13 cellular contexts compared by ENCODE assay signal in the genomic region with DNA sequence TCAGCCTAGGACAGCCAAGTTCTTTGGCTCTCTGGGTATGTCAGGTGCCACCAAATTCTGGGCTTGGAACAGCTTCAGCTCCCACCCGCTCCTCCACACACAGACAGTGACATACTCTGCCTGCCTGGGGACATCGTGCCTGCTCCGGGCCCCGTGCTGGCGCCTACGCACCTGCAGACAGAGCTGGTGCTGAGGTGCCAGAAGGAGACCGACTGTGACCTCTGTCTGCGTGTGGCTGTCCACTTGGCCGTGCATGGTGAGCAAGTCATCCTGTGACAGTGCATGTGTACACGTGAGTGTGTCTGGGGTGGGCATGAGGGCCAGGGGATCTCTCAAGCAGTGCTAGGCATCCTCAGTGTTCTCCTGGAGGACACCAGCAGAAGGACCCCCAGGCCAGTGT. TPM values are rescaled to one million over a fixed set of nuclear protein-coding genes. Genes with fewer than 3 reads are reported as not detected.
A peak's percentile ranks its signal among the peaks of the same experiment; 100 is the strongest.
DNase-seq lines count a peak whose midpoint lies in the region; ATAC-seq and TF ChIP-seq lines count a peak whose summit lies in the region.
"Had no signal": no experiment of that assay in that cellular context is flagged by ENCODE, and none has a peak within 500 bp of the region (broad histone marks: within the 10 kb centered on the region; RNA-seq: fewer than 3 reads in every experiment).

No MANE protein-coding gene starts in this region.

- no peak for TF ChIP-seq RAD21 in HCT116 (IDR thresholded peaks at IDR 0.05; ENCODE audit: low read depth)

- no peak for ATAC-seq in HCT116
- ATAC-seq in left lobe of liver, result peak; percentile 17
- ATAC-seq in stimulated activated naive B cell treated with anti-CD40 and anti-IgM and Interleukin-4, amounts not matched to agents 10 μg/mL and 1 μg/mL and 100 μg/mL, for 72 hours (replicated peaks), result no peak

- POLR2A ChIA-PET in HCT116 (lab: Charles Lee), result no interaction called here

- H3K9me3 Mint-ChIP-seq in chondrocyte (ENCODE audit: low read depth), result no peaks in the 10 kb centered on the region
- H3K9me3 Mint-ChIP-seq in stimulated activated naive B cell treated with anti-CD40 and anti-IgM and Interleukin-4, amounts not matched to agents 10 μg/mL and 1 μg/mL and 100 μg/mL, for 72 hours, result no peaks in the 10 kb centered on the region
- H3K9me3 Mint-ChIP-seq: activated CD4-positive, alpha-beta memory T cell treated with anti-CD3 and anti-CD28 coated beads, Interleukin-2, amount 10 ng/mL, durations not matched to agents 7 days and 5 days; activated naive CD4-positive, alpha-beta T cell treated with anti-CD3 and anti-CD28 coated beads, Interleukin-2, amount 50 U/mL, for 24 hours had no signal

- peak overlapping the region; percentile 33 for H3K4me3 Mint-ChIP-seq in chondrocyte (ENCODE audit: unreplicated experiment)
- H3K4me3 Mint-ChIP-seq in stimulated activated naive B cell treated with anti-CD40 and anti-IgM and Interleukin-4, amounts not matched to agents 10 μg/mL and 1 μg/mL and 100 μg/mL, for 72 hours, result peak overlapping the region; percentile 25 to 36
- H3K4me3 Mint-ChIP-seq: activated CD4-positive, alpha-beta memory T cell treated with anti-CD3 and anti-CD28 coated beads, Interleukin-2, amount 10 ng/mL, durations not matched to agents 7 days and 5 days; activated naive CD4-positive, alpha-beta T cell treated with anti-CD3 and anti-CD28 coated beads, Interleukin-2, amount 50 U/mL, for 24 hours had no signal

- no peaks in the 10 kb centered on the region for H4K20me1 ChIP-seq in HCT116 (ENCODE audit: insufficient read depth)
- H4K20me1 ChIP-seq in MM.1S (ENCODE audit: insufficient read depth, low read length), result no peaks in the 10 kb centered on the region

- H3K27me3 ChIP-seq in HCT116 (ENCODE audit: insufficient read depth, low read length), result no peaks in the 10 kb centered on the region
- H3K27me3 ChIP-seq in MM.1S (replicated peaks; ENCODE audit: insufficient read depth, low read length), result no peaks in the 10 kb centered on the region

- no peak for TF ChIP-seq POLR2A in HCT116 (IDR thresholded peaks at IDR 0.05; ENCODE audit: borderline replicate concordance, extremely low read depth, insufficient read depth, insufficient read length)

- H3K27me3 Mint-ChIP-seq in chondrocyte (ENCODE audit: low read depth), result no peaks in the 10 kb centered on the region
- H3K27me3 Mint-ChIP-seq in stimulated activated naive B cell treated with anti-CD40 and anti-IgM and Interleukin-4, amounts not matched to agents 10 μg/mL and 1 μg/mL and 100 μg/mL, for 72 hours, result peaks cover 9 to 17% of the 10 kb centered on the region in 2 donors
- H3K27me3 Mint-ChIP-seq: activated naive CD4-positive, alpha-beta T cell treated with anti-CD3 and anti-CD28 coated beads, Interleukin-2, amount 50 U/mL, for 24 hours had no signal

- CTCF ChIA-PET in HCT116 (lab: Charles Lee), result no interaction called here

- RAD21 ChIA-PET in HCT116 (lab: Charles Lee; ENCODE audit: low non-redundant PET in 1 of 2, low total read pairs in 2 of 2, uncharacterized antibody in 2 of 2, unreplicated experiment in 2 of 2), result no interaction called here

- H3K4me3 ChIP-seq in HCT116 (replicated peaks in 1 of 2; ENCODE audit: low read depth in 1 of 2, low read length in 2 of 2), result peak overlapping the region in 1 of 2 experiments; percentile 63; a peak in 2 of 4 replicates
- H3K4me3 ChIP-seq in MM.1S (ENCODE audit: low read length), result no peak overlapping the region

- no peaks in the 10 kb centered on the region for H3K36me3 ChIP-seq in HCT116 (ENCODE audit: control insufficient read depth in 1 of 2, insufficient read depth in 2 of 2, low read length in 2 of 2)
- H3K36me3 ChIP-seq in MM.1S (replicated peaks; ENCODE audit: insufficient read depth, low read length), result no peaks in the 10 kb centered on the region

- peak overlapping the region; percentile 63; the same call in 1 of the 2 replicates for H3K9ac ChIP-seq in HCT116 (ENCODE audit: low read length)
- no peak overlapping the region for H3K9ac ChIP-seq in MM.1S (ENCODE audit: low read length)

- intact Hi-C loops in HCT116 (cut with micrococcal nuclease), result no loop called here

- H3K9me2 ChIP-seq in HCT116 (ENCODE audit: insufficient read depth) (no peaks in the 10 kb centered on the region), MM.1S (replicated peaks; ENCODE audit: insufficient read depth, low read length) (no peaks in the 10 kb centered on the region)

- H3K36me3 Mint-ChIP-seq in chondrocyte (ENCODE audit: low read depth), result no peaks in the 10 kb centered on the region
- no peaks in the 10 kb centered on the region for H3K36me3 Mint-ChIP-seq in stimulated activated naive B cell treated with anti-CD40 and anti-IgM and Interleukin-4, amounts not matched to agents 10 μg/mL and 1 μg/mL and 100 μg/mL, for 72 hours
- H3K36me3 Mint-ChIP-seq: activated naive CD4-positive, alpha-beta T cell treated with anti-CD3 and anti-CD28 coated beads, Interleukin-2, amount 50 U/mL, for 24 hours had no signal

- H3K27ac ChIP-seq in HCT116 (ENCODE audit: low read depth, low read length), result no peak overlapping the region; the same call in 1 of the 2 replicates
- no peak overlapping the region for H3K27ac ChIP-seq in MM.1S (ENCODE audit: low read length)

- TF ChIP-seq CTCF in HCT116 (IDR thresholded peaks at IDR 0.05 in 2 of 3, conservative IDR thresholded peaks at IDR 0.05 in 1 of 3; ENCODE audit: borderline replicate concordance in 1 of 3, insufficient read depth in 1 of 3, low read depth in 2 of 3, low read length in 2 of 3) (no peak), chondrocyte (IDR thresholded peaks at IDR 0.05) (no peak), MM.1S (IDR thresholded peaks at IDR 0.05; ENCODE audit: low read length) (no peak)

- no peak overlapping the region for H2AFZ ChIP-seq in HCT116 (ENCODE audit: low read depth, low read length, poor library complexity, severe bottlenecking)
- no peak overlapping the region for H2AFZ ChIP-seq in MM.1S (ENCODE audit: low read length)

- peaks cover 39% of the 10 kb centered on the region for H3K4me1 Mint-ChIP-seq in chondrocyte (ENCODE audit: low read depth)
- peaks cover 13 to 23% of the 10 kb centered on the region in 2 donors for H3K4me1 Mint-ChIP-seq in stimulated activated naive B cell treated with anti-CD40 and anti-IgM and Interleukin-4, amounts not matched to agents 10 μg/mL and 1 μg/mL and 100 μg/mL, for 72 hours

- H3K9me3 ChIP-seq in HCT116 (ENCODE audit: control insufficient read depth in 1 of 2, insufficient read depth in 1 of 2, low read depth in 1 of 2, low read length in 2 of 2), result no peaks in the 10 kb centered on the region
- no peaks in the 10 kb centered on the region for H3K9me3 ChIP-seq in MM.1S (replicated peaks; ENCODE audit: insufficient read depth, low read length)

- no TSS peak for BruUV-seq in HCT116 (replicated peaks; lab: Mats Ljungman, UMichigan)

- H3K79me2 ChIP-seq in HCT116 (ENCODE audit: insufficient read depth, low read length) (no peaks in the 10 kb centered on the region), MM.1S (ENCODE audit: low read length) (no peaks in the 10 kb centered on the region)

- H3K4me2 ChIP-seq in HCT116 (ENCODE audit: low read length), result peak overlapping the region; percentile 92
- H3K4me2 ChIP-seq in MM.1S (ENCODE audit: low read depth, low read length), result no peak overlapping the region

- H3K27ac Mint-ChIP-seq in chondrocyte (ENCODE audit: unreplicated experiment), result no peak overlapping the region
- H3K27ac Mint-ChIP-seq in stimulated activated naive B cell treated with anti-CD40 and anti-IgM and Interleukin-4, amounts not matched to agents 10 μg/mL and 1 μg/mL and 100 μg/mL, for 72 hours, result no peak overlapping the region
- H3K27ac Mint-ChIP-seq: activated CD4-positive, alpha-beta memory T cell treated with anti-CD3 and anti-CD28 coated beads, Interleukin-2, amount 10 ng/mL, durations not matched to agents 7 days and 5 days; activated naive CD4-positive, alpha-beta T cell treated with anti-CD3 and anti-CD28 coated beads, Interleukin-2, amount 50 U/mL, for 24 hours had no signal

- H3K4me1 ChIP-seq in HCT116 (ENCODE audit: control insufficient read depth in 1 of 2, insufficient read depth in 2 of 2, low read length in 2 of 2) (peaks cover 6 to 18% of the 10 kb centered on the region in 2 experiments; a peak in 3 of 4 replicates), MM.1S (ENCODE audit: low read length) (peaks cover 5% of the 10 kb centered on the region; the same call in 1 of the 2 replicates)

- H3F3A ChIP-seq in MM.1S (ENCODE audit: insufficient read depth, low read length), result no peaks in the 10 kb centered on the region

- no peak for DNase-seq in HCT116 (ENCODE audit: low read depth, low spot score)
- peak; percentile 79 for DNase-seq in chondrocyte (ENCODE audit: low spot score)
- DNase-seq in left lobe of liver (ENCODE audit: low spot score), result peak; percentile 63
- no peak for DNase-seq in stimulated activated naive B cell treated with anti-CD40 and anti-IgM and Interleukin-4, amounts not matched to agents 10 μg/mL and 1 μg/mL and 100 μg/mL, for 72 hours
- no peak for DNase-seq in NCI-H82 (lab: John Stamatoyannopoulos, UW)
- no peak for DNase-seq in SKM-1 (lab: John Stamatoyannopoulos, UW; ENCODE audit: unreplicated experiment)
- DNase-seq in globus pallidus (ENCODE audit: low spot score), result no peak
- no peak for DNase-seq in MM.1S
- DNase-seq: activated CD4-positive, alpha-beta memory T cell treated with anti-CD3 and anti-CD28 coated beads, Interleukin-2, amount 10 ng/mL, durations not matched to agents 7 days and 5 days; COR-L47; NCI-H510A; stimulated activated CD4-positive, alpha-beta T cell treated with anti-CD3 and anti-CD28 coated beads, Interleukin-4, amount 100 ng/mL, for 24 hours had no signal

TF ChIP-seq in HCT116, 20 proteins besides CTCF, POLR2A, EP300 and RAD21 (continues in another document):
- TF ChIP-seq TCF7L2 (IDR thresholded peaks at IDR 0.05; ENCODE audit: borderline replicate concordance, extremely low read depth, insufficient read depth, insufficient read length) (no peak), ZFX (IDR thresholded peaks at IDR 0.05) (no peak)
- TF ChIP-seq, protein P1, sequence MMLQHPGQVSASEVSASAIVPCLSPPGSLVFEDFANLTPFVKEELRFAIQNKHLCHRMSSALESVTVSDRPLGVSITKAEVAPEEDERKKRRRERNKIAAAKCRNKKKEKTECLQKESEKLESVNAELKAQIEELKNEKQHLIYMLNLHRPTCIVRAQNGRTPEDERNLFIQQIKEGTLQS (IDR thresholded peaks at IDR 0.05), result no peak

RNA-seq across cellular contexts. Expression of a gene that starts 0.9 kb away (rescaled TPM):
- total RNA-seq in HCT116 (2021; ENCODE audit: unreplicated experiment), result 17.6 TPM
- 12.5 and 14.5 TPM in 2 replicates for polyA plus RNA-seq in HCT116 (2012)
- total RNA-seq in chondrocyte, result 20.8 to 26.4 TPM (median 21.3 TPM) in 3 replicates
- 52.2 TPM for total RNA-seq in left lobe of liver

RNA-seq across cellular contexts. Expression of a gene that starts 15.2 kb away (rescaled TPM):
- total RNA-seq in HCT116 (2021; ENCODE audit: unreplicated experiment) (14.3 TPM), chondrocyte (0.42 to 1.6 TPM (median 0.92 TPM) in 3 replicates), left lobe of liver (2.5 TPM)
- polyA plus RNA-seq in HCT116 (2012), result 12.8 and 12.9 TPM in 2 replicates

RNA-seq across cellular contexts. Expression of a gene that starts 15.8 kb away (rescaled TPM):
- total RNA-seq in HCT116 (2021; ENCODE audit: unreplicated experiment) (18.7 TPM), chondrocyte (26.5 to 29.9 TPM (median 28.2 TPM) in 3 replicates), left lobe of liver (41.0 TPM)
- polyA plus RNA-seq in HCT116 (2012), result 29.4 and 31.8 TPM in 2 replicates

RNA-seq across cellular contexts. Expression of a gene that starts 27.4 kb away (rescaled TPM):
- 33.4 TPM for total RNA-seq in HCT116 (2021; ENCODE audit: unreplicated experiment)
- 35.8 and 40.4 TPM in 2 replicates for polyA plus RNA-seq in HCT116 (2012)
- total RNA-seq in chondrocyte, result 20.3 to 25.1 TPM (median 24.5 TPM) in 3 replicates
- total RNA-seq in left lobe of liver, result 21.4 TPM

RNA-seq across cellular contexts. Expression of a gene that starts 34.4 kb away (rescaled TPM):
- total RNA-seq in HCT116 (2021; ENCODE audit: unreplicated experiment) (0.96 TPM), chondrocyte (3.9 to 7.6 TPM (median 3.9 TPM) in 3 replicates), left lobe of liver (0.50 TPM)
- polyA plus RNA-seq in HCT116 (2012), result 0.76 and 1.1 TPM in 2 replicates

Comparison
In these comparisons a context has a peak if more than half of its experiments do, and no peak if none do; other contexts are left out.
1. DNase-seq: peak in chondrocyte (single experiment) and left lobe of liver (single experiment); none in HCT116 (single experiment), stimulated activated naive B cell treated with anti-CD40 and anti-IgM and Interleukin-4, amounts not matched to agents 10 μg/mL and 1 μg/mL and 100 μg/mL, for 72 hours (single experiment), NCI-H82 (single experiment), SKM-1 (single experiment), globus pallidus (single experiment) and MM.1S (single experiment).